ENCODE assay signal across 1 cellular context in genomic region chr6:27809939-27810767, GRCh38.
TF ChIP-seq lines count a peak whose summit lies in the region.

No MANE protein-coding gene starts in this region.

TF ChIP-seq in K562, 482 proteins besides CTCF, POLR2A, EP300 and RAD21 (continued from another document and continues in another):
- TF ChIP-seq ZNF407 (IDR thresholded peaks at IDR 0.05; ENCODE audit: low read depth) (no peak), ZBTB7A (IDR thresholded peaks at IDR 0.05; ENCODE audit: borderline replicate concordance, control insufficient read depth, low read depth, low read length) (no peak), ZNF76 (CRISPR knock-in tag; IDR thresholded peaks at IDR 0.05; ENCODE audit: borderline replicate concordance) (0 out of 2 replicates have a peak, but pooled peaks have one; percentile 37), MECOM (CRISPR knock-in tag; IDR thresholded peaks at IDR 0.05) (no peak), XRCC3 (IDR thresholded peaks at IDR 0.05) (no peak), ZNF175 (CRISPR knock-in tag; IDR thresholded peaks at IDR 0.05; ENCODE audit: low read depth) (0 out of 2 replicates have a peak, but pooled peaks have one; percentile 25), ETV6 (IDR thresholded peaks at IDR 0.05; ENCODE audit: borderline replicate concordance in 1 of 2, low read depth in 2 of 2, low read length in 1 of 2) (no peak), ETV6 (CRISPR knock-in tag; IDR thresholded peaks at IDR 0.05; ENCODE audit: borderline replicate concordance) (no peak; the same call in 1 of the 2 replicates), ZNF197 (CRISPR knock-in tag; IDR thresholded peaks at IDR 0.05; ENCODE audit: low read depth) (no peak), NONO (IDR thresholded peaks at IDR 0.05; ENCODE audit: low read depth in 2 of 2, low read length in 1 of 2) (peak in 1 of 2 experiments; percentile 89; a peak in 2 of 4 replicates), ZNF212 (CRISPR knock-in tag; IDR thresholded peaks at IDR 0.05) (no peak), HCFC1 (IDR thresholded peaks at IDR 0.05; ENCODE audit: low read depth, low read length) (peak; percentile 49; the same call in 1 of the 2 replicates), TCFL5 (CRISPR knock-in tag; conservative IDR thresholded peaks at IDR 0.05) (no peak), TEAD1 (CRISPR knock-in tag; IDR thresholded peaks at IDR 0.05) (peak in 1 of 2 experiments; percentile 90; a peak in 1 of 4 replicates), FOSL1 (tag; conservative IDR thresholded peaks at IDR 0.05) (no peak), TRIM24 (IDR thresholded peaks at IDR 0.05) (no peak), E2F8 (IDR thresholded peaks at IDR 0.05; ENCODE audit: low read depth, partially characterized antibody) (no peak), SAFB (IDR thresholded peaks at IDR 0.05; ENCODE audit: borderline replicate concordance, low read depth, low read length) (peak; percentile 17; the same call in 1 of the 2 replicates), KDM2B (CRISPR knock-in tag; IDR thresholded peaks at IDR 0.05) (0 out of 2 replicates have a peak, but pooled peaks have one; percentile 66), NCOA4 (IDR thresholded peaks at IDR 0.05; ENCODE audit: partially characterized antibody) (no peak), SFPQ (IDR thresholded peaks at IDR 0.05; ENCODE audit: low read depth, low read length) (no peak), ZBTB40 (IDR thresholded peaks at IDR 0.05) (no peak), ZBTB40 (CRISPR knock-in tag; IDR thresholded peaks at IDR 0.05) (peak; percentile 69; the same call in 1 of the 2 replicates), SIRT6 (IDR thresholded peaks at IDR 0.05; ENCODE audit: low read depth, low read length) (no peak), HSF4 (CRISPR knock-in tag; IDR thresholded peaks at IDR 0.05; ENCODE audit: borderline replicate concordance) (0 out of 2 replicates have a peak, but pooled peaks have one; percentile 8), POLR2AphosphoS5 (IDR thresholded peaks at IDR 0.05; ENCODE audit: control insufficient read depth, insufficient read depth, low read depth, low read length) (peak; percentile 98), NR4A1 (CRISPR knock-in tag; IDR thresholded peaks at IDR 0.05) (no peak), NR4A1 (tag; IDR thresholded peaks at IDR 0.05) (no peak), MYC (IDR thresholded peaks at IDR 0.05; ENCODE audit: low read depth, low read length) (peak; percentile 69), MYC (CRISPR knock-in tag; IDR thresholded peaks at IDR 0.05; ENCODE audit: borderline replicate concordance, low read depth) (no peak), NFE2 (IDR thresholded peaks at IDR 0.05; ENCODE audit: low read depth) (peak; percentile 36), USF2 (CRISPR knock-in tag; IDR thresholded peaks at IDR 0.05) (no peak; the same call in 1 of the 2 replicates), ZNF584 (CRISPR knock-in tag; IDR thresholded peaks at IDR 0.05; ENCODE audit: low read depth) (no peak), RBM25 (IDR thresholded peaks at IDR 0.05; ENCODE audit: low read depth, low read length, severe bottlenecking) (peak; percentile 71), CTBP1 (IDR thresholded peaks at IDR 0.05; ENCODE audit: borderline replicate concordance) (peak; percentile 87; the same call in 1 of the 2 replicates), SP1 (CRISPR knock-in tag; IDR thresholded peaks at IDR 0.05) (peak; percentile 92)
